Comparison of ENCODE assay signal across 18 cellular contexts in the genomic region with DNA sequence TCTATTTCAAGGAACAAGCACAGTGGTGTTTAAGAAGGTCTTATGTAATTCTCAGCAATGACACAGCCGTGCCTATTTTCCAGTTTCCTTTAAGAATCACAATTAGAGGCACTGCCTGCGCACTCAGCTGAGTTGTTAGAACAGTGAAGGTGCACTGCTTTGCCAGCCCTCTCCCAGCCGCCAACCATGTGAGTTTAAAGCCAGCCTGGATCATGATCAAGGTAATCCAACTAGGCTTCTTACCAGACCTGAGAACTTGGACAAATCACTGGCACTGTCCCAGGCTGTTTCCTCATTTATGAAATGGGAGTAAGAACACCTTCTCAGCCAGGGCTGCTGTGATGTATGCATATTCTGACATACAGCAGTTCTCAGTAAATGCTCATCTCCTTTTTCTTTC.
"Had no signal": no experiment of that assay in that cellular context is flagged by ENCODE, and none has a peak within 500 bp of the region (broad histone marks: within the 10 kb centered on the region; RNA-seq: fewer than 3 reads in every experiment).

No MANE protein-coding gene starts in this region.

- H3K27ac ChIP-seq: colonic mucosa, heart right ventricle had no signal

- H3K9me3 ChIP-seq: colonic mucosa, heart right ventricle had no signal

- DNase-seq: activated B cell treated with CpG ODN at 0.5 μM for 24 hours; activated CD4-positive, alpha-beta T cell treated with anti-CD3 and anti-CD28 coated beads for 4 hours; activated CD8-positive, alpha-beta T cell treated with anti-CD3 and anti-CD28 coated beads for 36 hours; activated naive CD4-positive, alpha-beta T cell treated with Interleukin-2 at 50 U/mL for 16 hours; activated naive CD8-positive, alpha-beta T cell treated with anti-CD3 and anti-CD28 coated beads, Interleukin-2, amount 10 ng/mL, durations not matched to agents 7 days and 5 days; activated T-cell treated with anti-CD3 and anti-CD28 coated beads, Interleukin-2, amount 50 U/mL, for 1 hour; central memory CD4-positive, alpha-beta T cell; colonic mucosa; foreskin melanocyte; heart right ventricle; kidney glomerular epithelial cell; left ventricle myocardium superior; mesenchymal stem cell; naive thymus-derived CD8-positive, alpha-beta T cell; right cardiac atrium; stimulated activated CD4-positive, alpha-beta T cell treated with anti-CD3 and anti-CD28 coated beads, Interleukin-2, amount 100 ng/mL, for 24 hours; T-cell had no signal

- H3K4me1 ChIP-seq: colonic mucosa, heart right ventricle had no signal

- H3K27me3 ChIP-seq: colonic mucosa had no signal

- H3K4me3 ChIP-seq: colonic mucosa, heart right ventricle had no signal

- ATAC-seq: activated CD8-positive, alpha-beta T cell treated with anti-CD3 and anti-CD28 coated beads for 36 hours; activated T-helper 17 cell treated with anti-CD3 and anti-CD28 coated beads, Interleukin-2, amount 50 U/mL, for 72 hours; heart right ventricle; left ventricle myocardium superior; naive thymus-derived CD8-positive, alpha-beta T cell; T-cell had no signal

- H3K36me3 ChIP-seq: colonic mucosa, heart right ventricle had no signal
